In genomic region chr6:36101691-36102090, GRCh38 we compare ENCODE assay signal across 18 cellular contexts.
"Had no signal": no experiment of that assay in that cellular context is flagged by ENCODE, and none has a peak within 500 bp of the region (broad histone marks: within the 10 kb centered on the region; RNA-seq: fewer than 3 reads in every experiment).

No MANE protein-coding gene starts in this region.

- H3K27me3 ChIP-seq: heart left ventricle, testis, uterus had no signal

- H3K4me1 ChIP-seq: uterus had no signal

- H3K4me1 Mint-ChIP-seq: neural crest cell had no signal

- H3K4me3 Mint-ChIP-seq: neural crest cell had no signal

- H3K36me3 ChIP-seq: uterus had no signal

- H3K27ac ChIP-seq: coronary artery, heart left ventricle, testis, uterus, WERI-Rb-1 had no signal

- H3K9me3 ChIP-seq: heart left ventricle, testis, uterus had no signal

- H3K4me3 ChIP-seq: coronary artery, heart left ventricle, testis, uterus had no signal

- ATAC-seq: heart left ventricle, left cardiac atrium, sciatic nerve had no signal

- H3K9me3 Mint-ChIP-seq: neural crest cell had no signal

- DNase-seq: activated CD4-positive, alpha-beta T cell treated with anti-CD3 and anti-CD28 coated beads for 1 hour; activated CD4-positive, alpha-beta T cell treated with anti-CD3 and anti-CD28 coated beads, Interleukin-2, amount 50 U/mL, for 48 hours; activated naive CD4-positive, alpha-beta T cell treated with Interleukin-2 at 50 U/mL for 16 hours; amygdala; cerebellar nuclear complex; heart left ventricle; islet precursor cell; left cardiac atrium; posterior cingulate gyrus; small intestine; stimulated activated naive CD4-positive, alpha-beta T cell; testis; trophoblast cell; uterus; WERI-Rb-1 had no signal
